In the genomic region with DNA sequence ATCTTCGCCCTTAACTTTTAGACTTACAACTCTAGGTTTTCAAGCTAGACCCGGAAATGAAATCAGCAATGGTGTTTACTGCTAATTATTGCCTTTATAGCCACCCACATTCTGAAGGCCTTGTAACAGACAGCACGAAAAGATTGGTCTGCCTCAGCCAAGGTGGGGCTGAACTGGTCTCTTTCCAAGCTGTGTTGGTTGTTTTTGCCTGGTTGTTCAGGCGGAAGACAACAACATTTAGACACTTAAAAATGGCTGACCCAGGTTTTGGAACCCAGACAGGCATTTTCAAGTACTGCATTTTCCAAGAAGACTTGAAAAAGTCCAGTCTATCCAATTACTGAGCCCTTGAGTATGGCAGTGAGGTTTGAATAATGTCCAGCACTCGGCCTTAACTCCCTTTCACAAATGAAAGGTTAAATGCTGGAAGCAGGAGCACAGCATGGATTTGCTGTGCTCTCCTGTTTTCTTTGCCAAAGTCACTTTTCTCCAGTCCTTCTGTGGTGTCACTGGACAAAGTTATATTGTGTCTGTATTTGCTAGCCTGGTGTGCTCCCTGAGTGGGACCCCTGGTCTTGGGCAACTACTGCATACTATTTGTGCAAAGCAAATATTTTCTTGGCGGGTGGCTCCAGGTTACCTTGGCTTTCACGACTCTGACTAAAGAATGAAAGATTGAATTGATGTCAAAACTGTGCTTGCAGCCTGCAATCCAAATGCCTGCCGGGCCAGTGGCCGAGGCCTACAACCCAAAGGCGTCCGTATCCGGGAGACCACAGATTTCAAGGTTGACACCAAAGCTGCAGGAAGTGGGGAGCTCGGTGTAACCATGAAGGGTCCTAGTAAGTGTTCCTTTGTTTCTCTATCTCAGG, we compare ENCODE assay signal across 1 cellular context.
TF ChIP-seq lines count a peak whose summit lies in the region.

No MANE protein-coding gene starts in this region.

TF ChIP-seq in HepG2, 621 proteins besides CTCF, POLR2A, EP300 and RAD21 (continued from another document and continues in another):
- no peak; the same call in 1 of the 2 replicates for TF ChIP-seq ZNF264 (CRISPR knock-in tag; IDR thresholded peaks at IDR 0.05)
- peak; percentile 79 for TF ChIP-seq RERE (CRISPR knock-in tag; IDR thresholded peaks at IDR 0.05; ENCODE audit: low read depth)
- TF ChIP-seq, protein P1, sequence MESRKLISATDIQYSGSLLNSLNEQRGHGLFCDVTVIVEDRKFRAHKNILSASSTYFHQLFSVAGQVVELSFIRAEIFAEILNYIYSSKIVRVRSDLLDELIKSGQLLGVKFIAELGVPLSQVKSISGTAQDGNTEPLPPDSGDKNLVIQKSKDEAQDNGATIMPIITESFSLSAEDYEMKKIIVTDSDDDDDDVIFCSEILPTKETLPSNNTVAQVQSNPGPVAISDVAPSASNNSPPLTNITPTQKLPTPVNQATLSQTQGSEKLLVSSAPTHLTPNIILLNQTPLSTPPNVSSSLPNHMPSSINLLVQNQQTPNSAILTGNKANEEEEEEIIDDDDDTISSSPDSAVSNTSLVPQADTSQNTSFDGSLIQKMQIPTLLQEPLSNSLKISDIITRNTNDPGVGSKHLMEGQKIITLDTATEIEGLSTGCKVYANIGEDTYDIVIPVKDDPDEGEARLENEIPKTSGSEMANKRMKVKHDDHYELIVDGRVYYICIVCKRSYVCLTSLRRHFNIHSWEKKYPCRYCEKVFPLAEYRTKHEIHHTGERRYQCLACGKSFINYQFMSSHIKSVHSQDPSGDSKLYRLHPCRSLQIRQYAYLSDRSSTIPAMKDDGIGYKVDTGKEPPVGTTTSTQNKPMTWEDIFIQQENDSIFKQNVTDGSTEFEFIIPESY (CRISPR knock-in tag; IDR thresholded peaks at IDR 0.05): 0 out of 2 replicates have a peak, but pooled peaks have one; percentile 15
- peak; percentile 84 for TF ChIP-seq KDM6A (CRISPR knock-in tag; IDR thresholded peaks at IDR 0.05; ENCODE audit: low read depth)
- 0 out of 2 replicates have a peak, but pooled peaks have one; percentile 47 for TF ChIP-seq ZMAT3 (CRISPR knock-in tag; conservative IDR thresholded peaks at IDR 0.05)
- TF ChIP-seq ZNF543 (CRISPR knock-in tag; IDR thresholded peaks at IDR 0.05): peak; percentile 92; the same call in 1 of the 2 replicates
- TF ChIP-seq ZBTB34 (CRISPR knock-in tag; IDR thresholded peaks at IDR 0.05): peak; percentile 89
- peak; percentile 91 for TF ChIP-seq FOXA3 (CRISPR knock-in tag; IDR thresholded peaks at IDR 0.05)
- peak; percentile 97 for TF ChIP-seq CEBPB (IDR thresholded peaks at IDR 0.05; ENCODE audit: borderline replicate concordance, low read depth, low read length)
- TF ChIP-seq, protein P2, sequence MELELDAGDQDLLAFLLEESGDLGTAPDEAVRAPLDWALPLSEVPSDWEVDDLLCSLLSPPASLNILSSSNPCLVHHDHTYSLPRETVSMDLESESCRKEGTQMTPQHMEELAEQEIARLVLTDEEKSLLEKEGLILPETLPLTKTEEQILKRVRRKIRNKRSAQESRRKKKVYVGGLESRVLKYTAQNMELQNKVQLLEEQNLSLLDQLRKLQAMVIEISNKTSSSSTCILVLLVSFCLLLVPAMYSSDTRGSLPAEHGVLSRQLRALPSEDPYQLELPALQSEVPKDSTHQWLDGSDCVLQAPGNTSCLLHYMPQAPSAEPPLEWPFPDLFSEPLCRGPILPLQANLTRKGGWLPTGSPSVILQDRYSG (CRISPR knock-in tag; IDR thresholded peaks at IDR 0.05): 0 out of 2 replicates have a peak, but pooled peaks have one; percentile 56
- 0 out of 2 replicates have a peak, but pooled peaks have one; percentile 35 for TF ChIP-seq ZNF790 (CRISPR knock-in tag; IDR thresholded peaks at IDR 0.05; ENCODE audit: borderline replicate concordance)
- peak; percentile 93 for TF ChIP-seq CEBPG (CRISPR knock-in tag; IDR thresholded peaks at IDR 0.05)
- TF ChIP-seq ELF4 (CRISPR knock-in tag; IDR thresholded peaks at IDR 0.05; ENCODE audit: borderline replicate concordance): 0 out of 2 replicates have a peak, but pooled peaks have one; percentile 70
- peak; percentile 66 for TF ChIP-seq ZFP36 (IDR thresholded peaks at IDR 0.05; ENCODE audit: borderline replicate concordance, low read depth, low read length, partially characterized antibody)
- peak; percentile 60; the same call in 1 of the 2 replicates for TF ChIP-seq ZNF614 (CRISPR knock-in tag; IDR thresholded peaks at IDR 0.05; ENCODE audit: borderline replicate concordance)
- no peak for TF ChIP-seq TOE1 (CRISPR knock-in tag; IDR thresholded peaks at IDR 0.05)
- TF ChIP-seq, protein P3, sequence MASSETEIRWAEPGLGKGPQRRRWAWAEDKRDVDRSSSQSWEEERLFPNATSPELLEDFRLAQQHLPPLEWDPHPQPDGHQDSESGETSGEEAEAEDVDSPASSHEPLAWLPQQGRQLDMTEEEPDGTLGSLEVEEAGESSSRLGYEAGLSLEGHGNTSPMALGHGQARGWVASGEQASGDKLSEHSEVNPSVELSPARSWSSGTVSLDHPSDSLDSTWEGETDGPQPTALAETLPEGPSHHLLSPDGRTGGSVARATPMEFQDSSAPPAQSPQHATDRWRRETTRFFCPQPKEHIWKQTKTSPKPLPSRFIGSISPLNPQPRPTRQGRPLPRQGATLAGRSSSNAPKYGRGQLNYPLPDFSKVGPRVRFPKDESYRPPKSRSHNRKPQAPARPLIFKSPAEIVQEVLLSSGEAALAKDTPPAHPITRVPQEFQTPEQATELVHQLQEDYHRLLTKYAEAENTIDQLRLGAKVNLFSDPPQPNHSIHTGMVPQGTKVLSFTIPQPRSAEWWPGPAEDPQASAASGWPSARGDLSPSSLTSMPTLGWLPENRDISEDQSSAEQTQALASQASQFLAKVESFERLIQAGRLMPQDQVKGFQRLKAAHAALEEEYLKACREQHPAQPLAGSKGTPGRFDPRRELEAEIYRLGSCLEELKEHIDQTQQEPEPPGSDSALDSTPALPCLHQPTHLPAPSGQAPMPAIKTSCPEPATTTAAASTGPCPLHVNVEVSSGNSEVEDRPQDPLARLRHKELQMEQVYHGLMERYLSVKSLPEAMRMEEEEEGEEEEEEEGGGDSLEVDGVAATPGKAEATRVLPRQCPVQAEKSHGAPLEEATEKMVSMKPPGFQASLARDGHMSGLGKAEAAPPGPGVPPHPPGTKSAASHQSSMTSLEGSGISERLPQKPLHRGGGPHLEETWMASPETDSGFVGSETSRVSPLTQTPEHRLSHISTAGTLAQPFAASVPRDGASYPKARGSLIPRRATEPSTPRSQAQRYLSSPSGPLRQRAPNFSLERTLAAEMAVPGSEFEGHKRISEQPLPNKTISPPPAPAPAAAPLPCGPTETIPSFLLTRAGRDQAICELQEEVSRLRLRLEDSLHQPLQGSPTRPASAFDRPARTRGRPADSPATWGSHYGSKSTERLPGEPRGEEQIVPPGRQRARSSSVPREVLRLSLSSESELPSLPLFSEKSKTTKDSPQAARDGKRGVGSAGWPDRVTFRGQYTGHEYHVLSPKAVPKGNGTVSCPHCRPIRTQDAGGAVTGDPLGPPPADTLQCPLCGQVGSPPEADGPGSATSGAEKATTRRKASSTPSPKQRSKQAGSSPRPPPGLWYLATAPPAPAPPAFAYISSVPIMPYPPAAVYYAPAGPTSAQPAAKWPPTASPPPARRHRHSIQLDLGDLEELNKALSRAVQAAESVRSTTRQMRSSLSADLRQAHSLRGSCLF (CRISPR knock-in tag; IDR thresholded peaks at IDR 0.05; ENCODE audit: borderline replicate concordance): no peak
- peak; percentile 26; the same call in 1 of the 2 replicates for TF ChIP-seq MIXL1 (CRISPR knock-in tag; IDR thresholded peaks at IDR 0.05)
- TF ChIP-seq EEA1 (CRISPR knock-in tag; IDR thresholded peaks at IDR 0.05; ENCODE audit: borderline replicate concordance): no peak
- TF ChIP-seq ZBTB20 (CRISPR knock-in tag; IDR thresholded peaks at IDR 0.05; ENCODE audit: borderline replicate concordance, low read depth): peak; percentile 50; the same call in 1 of the 2 replicates
- TF ChIP-seq ZNF710 (CRISPR knock-in tag; IDR thresholded peaks at IDR 0.05; ENCODE audit: borderline replicate concordance): peak; percentile 91
- TF ChIP-seq RBAK (CRISPR knock-in tag; IDR thresholded peaks at IDR 0.05): peak; percentile 44
- TF ChIP-seq ZNF432 (CRISPR knock-in tag; IDR thresholded peaks at IDR 0.05; ENCODE audit: borderline replicate concordance): no peak
- peak; percentile 60; the same call in 1 of the 2 replicates for TF ChIP-seq GMEB1 (CRISPR knock-in tag; IDR thresholded peaks at IDR 0.05; ENCODE audit: borderline replicate concordance)
- TF ChIP-seq CREM (IDR thresholded peaks at IDR 0.05): peak; percentile 83
- no peak for TF ChIP-seq CREM (CRISPR knock-in tag; IDR thresholded peaks at IDR 0.05)
- TF ChIP-seq ZNF781 (CRISPR knock-in tag; IDR thresholded peaks at IDR 0.05; ENCODE audit: borderline replicate concordance, not compliant biosample characterization): peak; percentile 49
- peak; percentile 18; the same call in 1 of the 2 replicates for TF ChIP-seq DRAP1 (CRISPR knock-in tag; IDR thresholded peaks at IDR 0.05)
